Comparison of ENCODE assay signal across 1 cellular context in the genomic region with DNA sequence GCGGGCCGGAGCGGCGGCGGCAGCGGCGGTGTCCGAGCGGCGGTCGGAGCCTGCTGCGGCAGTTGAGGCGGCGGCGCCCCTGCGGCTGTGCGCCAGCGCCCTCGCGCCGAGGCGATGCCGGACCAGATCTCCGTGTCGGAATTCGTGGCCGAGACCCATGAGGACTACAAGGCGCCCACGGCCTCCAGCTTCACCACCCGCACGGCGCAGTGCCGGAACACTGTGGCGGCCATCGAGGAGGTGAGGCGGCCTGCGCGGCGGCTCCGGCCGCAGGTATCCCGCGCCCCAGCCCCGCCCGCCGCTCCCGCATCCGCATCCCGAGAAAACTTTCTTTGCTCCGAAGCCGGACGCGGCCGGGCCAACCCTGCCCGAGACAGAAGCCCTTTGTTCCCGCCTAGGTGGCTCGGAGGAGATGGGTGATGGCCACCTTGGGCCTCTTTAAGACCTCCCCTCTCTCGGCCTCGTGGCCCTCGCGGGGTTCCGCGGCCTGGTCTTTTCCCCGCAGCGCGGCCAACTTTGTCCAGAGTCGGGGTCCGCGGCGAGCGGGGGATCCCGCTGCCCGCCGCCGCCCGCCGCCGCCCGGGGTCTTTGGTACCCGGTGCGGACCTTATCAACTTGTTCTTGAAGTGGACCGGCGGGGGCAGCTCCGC.
TF ChIP-seq lines count a peak whose summit lies in the region.

No MANE protein-coding gene starts in this region.

TF ChIP-seq in K562, 482 proteins besides CTCF, POLR2A, EP300 and RAD21 (continued from another document):
- TF ChIP-seq, protein P1, sequence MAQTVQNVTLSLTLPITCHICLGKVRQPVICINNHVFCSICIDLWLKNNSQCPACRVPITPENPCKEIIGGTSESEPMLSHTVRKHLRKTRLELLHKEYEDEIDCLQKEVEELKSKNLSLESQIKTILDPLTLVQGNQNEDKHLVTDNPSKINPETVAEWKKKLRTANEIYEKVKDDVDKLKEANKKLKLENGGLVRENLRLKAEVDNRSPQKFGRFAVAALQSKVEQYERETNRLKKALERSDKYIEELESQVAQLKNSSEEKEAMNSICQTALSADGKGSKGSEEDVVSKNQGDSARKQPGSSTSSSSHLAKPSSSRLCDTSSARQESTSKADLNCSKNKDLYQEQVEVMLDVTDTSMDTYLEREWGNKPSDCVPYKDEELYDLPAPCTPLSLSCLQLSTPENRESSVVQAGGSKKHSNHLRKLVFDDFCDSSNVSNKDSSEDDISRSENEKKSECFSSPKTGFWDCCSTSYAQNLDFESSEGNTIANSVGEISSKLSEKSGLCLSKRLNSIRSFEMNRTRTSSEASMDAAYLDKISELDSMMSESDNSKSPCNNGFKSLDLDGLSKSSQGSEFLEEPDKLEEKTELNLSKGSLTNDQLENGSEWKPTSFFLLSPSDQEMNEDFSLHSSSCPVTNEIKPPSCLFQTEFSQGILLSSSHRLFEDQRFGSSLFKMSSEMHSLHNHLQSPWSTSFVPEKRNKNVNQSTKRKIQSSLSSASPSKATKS (CRISPR knock-in tag; IDR thresholded peaks at IDR 0.05): no peak
- no peak for TF ChIP-seq XRCC3 (IDR thresholded peaks at IDR 0.05)
- TF ChIP-seq STAT5A (IDR thresholded peaks at IDR 0.05; ENCODE audit: borderline replicate concordance, low read length): no peak
- TF ChIP-seq PYGO2 (tag; IDR thresholded peaks at IDR 0.05): no peak
- no peak for TF ChIP-seq KDM1A (IDR thresholded peaks at IDR 0.05)
- no peak for TF ChIP-seq ZNF324 (CRISPR knock-in tag; IDR thresholded peaks at IDR 0.05)
- no peak for TF ChIP-seq TAF7 (tag; IDR thresholded peaks at IDR 0.05)
- TF ChIP-seq RBM14 (IDR thresholded peaks at IDR 0.05; ENCODE audit: borderline replicate concordance, insufficient read depth, low read depth, low read length): no peak
- no peak for TF ChIP-seq MXI1 (IDR thresholded peaks at IDR 0.05; ENCODE audit: low read depth, low read length)
- TF ChIP-seq SRSF3 (IDR thresholded peaks at IDR 0.05; ENCODE audit: insufficient read depth, low read length): no peak
- no peak for TF ChIP-seq ZNF583 (CRISPR knock-in tag; IDR thresholded peaks at IDR 0.05)
- TF ChIP-seq, protein P2, sequence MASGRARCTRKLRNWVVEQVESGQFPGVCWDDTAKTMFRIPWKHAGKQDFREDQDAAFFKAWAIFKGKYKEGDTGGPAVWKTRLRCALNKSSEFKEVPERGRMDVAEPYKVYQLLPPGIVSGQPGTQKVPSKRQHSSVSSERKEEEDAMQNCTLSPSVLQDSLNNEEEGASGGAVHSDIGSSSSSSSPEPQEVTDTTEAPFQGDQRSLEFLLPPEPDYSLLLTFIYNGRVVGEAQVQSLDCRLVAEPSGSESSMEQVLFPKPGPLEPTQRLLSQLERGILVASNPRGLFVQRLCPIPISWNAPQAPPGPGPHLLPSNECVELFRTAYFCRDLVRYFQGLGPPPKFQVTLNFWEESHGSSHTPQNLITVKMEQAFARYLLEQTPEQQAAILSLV (tag; IDR thresholded peaks at IDR 0.05): no peak
- TF ChIP-seq ESRRB (CRISPR knock-in tag; IDR thresholded peaks at IDR 0.05; ENCODE audit: borderline replicate concordance): no peak
- no peak for TF ChIP-seq PML (IDR thresholded peaks at IDR 0.05; ENCODE audit: low read length)
- no peak for TF ChIP-seq KDM2B (CRISPR knock-in tag; IDR thresholded peaks at IDR 0.05)
- TF ChIP-seq ZNF699 (CRISPR knock-in tag; IDR thresholded peaks at IDR 0.05; ENCODE audit: insufficient replicate concordance): no peak
- TF ChIP-seq ZNF436 (CRISPR knock-in tag; IDR thresholded peaks at IDR 0.05): no peak
- TF ChIP-seq, protein P3, sequence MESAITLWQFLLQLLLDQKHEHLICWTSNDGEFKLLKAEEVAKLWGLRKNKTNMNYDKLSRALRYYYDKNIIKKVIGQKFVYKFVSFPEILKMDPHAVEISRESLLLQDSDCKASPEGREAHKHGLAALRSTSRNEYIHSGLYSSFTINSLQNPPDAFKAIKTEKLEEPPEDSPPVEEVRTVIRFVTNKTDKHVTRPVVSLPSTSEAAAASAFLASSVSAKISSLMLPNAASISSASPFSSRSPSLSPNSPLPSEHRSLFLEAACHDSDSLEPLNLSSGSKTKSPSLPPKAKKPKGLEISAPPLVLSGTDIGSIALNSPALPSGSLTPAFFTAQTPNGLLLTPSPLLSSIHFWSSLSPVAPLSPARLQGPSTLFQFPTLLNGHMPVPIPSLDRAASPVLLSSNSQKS (CRISPR knock-in tag; IDR thresholded peaks at IDR 0.05): no peak
- no peak for TF ChIP-seq ZNF445 (CRISPR knock-in tag; IDR thresholded peaks at IDR 0.05; ENCODE audit: low read depth)
- TF ChIP-seq, protein P4, sequence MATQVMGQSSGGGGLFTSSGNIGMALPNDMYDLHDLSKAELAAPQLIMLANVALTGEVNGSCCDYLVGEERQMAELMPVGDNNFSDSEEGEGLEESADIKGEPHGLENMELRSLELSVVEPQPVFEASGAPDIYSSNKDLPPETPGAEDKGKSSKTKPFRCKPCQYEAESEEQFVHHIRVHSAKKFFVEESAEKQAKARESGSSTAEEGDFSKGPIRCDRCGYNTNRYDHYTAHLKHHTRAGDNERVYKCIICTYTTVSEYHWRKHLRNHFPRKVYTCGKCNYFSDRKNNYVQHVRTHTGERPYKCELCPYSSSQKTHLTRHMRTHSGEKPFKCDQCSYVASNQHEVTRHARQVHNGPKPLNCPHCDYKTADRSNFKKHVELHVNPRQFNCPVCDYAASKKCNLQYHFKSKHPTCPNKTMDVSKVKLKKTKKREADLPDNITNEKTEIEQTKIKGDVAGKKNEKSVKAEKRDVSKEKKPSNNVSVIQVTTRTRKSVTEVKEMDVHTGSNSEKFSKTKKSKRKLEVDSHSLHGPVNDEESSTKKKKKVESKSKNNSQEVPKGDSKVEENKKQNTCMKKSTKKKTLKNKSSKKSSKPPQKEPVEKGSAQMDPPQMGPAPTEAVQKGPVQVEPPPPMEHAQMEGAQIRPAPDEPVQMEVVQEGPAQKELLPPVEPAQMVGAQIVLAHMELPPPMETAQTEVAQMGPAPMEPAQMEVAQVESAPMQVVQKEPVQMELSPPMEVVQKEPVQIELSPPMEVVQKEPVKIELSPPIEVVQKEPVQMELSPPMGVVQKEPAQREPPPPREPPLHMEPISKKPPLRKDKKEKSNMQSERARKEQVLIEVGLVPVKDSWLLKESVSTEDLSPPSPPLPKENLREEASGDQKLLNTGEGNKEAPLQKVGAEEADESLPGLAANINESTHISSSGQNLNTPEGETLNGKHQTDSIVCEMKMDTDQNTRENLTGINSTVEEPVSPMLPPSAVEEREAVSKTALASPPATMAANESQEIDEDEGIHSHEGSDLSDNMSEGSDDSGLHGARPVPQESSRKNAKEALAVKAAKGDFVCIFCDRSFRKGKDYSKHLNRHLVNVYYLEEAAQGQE (CRISPR knock-in tag; IDR thresholded peaks at IDR 0.05; ENCODE audit: low read depth): no peak
- TF ChIP-seq CTBP1 (IDR thresholded peaks at IDR 0.05; ENCODE audit: borderline replicate concordance): peak; percentile 94
- no peak for TF ChIP-seq RFX5 (IDR thresholded peaks at IDR 0.05; ENCODE audit: low read depth, low read length)
- TF ChIP-seq, protein P5, sequence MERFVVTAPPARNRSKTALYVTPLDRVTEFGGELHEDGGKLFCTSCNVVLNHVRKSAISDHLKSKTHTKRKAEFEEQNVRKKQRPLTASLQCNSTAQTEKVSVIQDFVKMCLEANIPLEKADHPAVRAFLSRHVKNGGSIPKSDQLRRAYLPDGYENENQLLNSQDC (CRISPR knock-in tag; IDR thresholded peaks at IDR 0.05): no peak
- TF ChIP-seq, protein P6, sequence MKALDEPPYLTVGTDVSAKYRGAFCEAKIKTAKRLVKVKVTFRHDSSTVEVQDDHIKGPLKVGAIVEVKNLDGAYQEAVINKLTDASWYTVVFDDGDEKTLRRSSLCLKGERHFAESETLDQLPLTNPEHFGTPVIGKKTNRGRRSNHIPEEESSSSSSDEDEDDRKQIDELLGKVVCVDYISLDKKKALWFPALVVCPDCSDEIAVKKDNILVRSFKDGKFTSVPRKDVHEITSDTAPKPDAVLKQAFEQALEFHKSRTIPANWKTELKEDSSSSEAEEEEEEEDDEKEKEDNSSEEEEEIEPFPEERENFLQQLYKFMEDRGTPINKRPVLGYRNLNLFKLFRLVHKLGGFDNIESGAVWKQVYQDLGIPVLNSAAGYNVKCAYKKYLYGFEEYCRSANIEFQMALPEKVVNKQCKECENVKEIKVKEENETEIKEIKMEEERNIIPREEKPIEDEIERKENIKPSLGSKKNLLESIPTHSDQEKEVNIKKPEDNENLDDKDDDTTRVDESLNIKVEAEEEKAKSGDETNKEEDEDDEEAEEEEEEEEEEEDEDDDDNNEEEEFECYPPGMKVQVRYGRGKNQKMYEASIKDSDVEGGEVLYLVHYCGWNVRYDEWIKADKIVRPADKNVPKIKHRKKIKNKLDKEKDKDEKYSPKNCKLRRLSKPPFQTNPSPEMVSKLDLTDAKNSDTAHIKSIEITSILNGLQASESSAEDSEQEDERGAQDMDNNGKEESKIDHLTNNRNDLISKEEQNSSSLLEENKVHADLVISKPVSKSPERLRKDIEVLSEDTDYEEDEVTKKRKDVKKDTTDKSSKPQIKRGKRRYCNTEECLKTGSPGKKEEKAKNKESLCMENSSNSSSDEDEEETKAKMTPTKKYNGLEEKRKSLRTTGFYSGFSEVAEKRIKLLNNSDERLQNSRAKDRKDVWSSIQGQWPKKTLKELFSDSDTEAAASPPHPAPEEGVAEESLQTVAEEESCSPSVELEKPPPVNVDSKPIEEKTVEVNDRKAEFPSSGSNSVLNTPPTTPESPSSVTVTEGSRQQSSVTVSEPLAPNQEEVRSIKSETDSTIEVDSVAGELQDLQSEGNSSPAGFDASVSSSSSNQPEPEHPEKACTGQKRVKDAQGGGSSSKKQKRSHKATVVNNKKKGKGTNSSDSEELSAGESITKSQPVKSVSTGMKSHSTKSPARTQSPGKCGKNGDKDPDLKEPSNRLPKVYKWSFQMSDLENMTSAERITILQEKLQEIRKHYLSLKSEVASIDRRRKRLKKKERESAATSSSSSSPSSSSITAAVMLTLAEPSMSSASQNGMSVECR (CRISPR knock-in tag; IDR thresholded peaks at IDR 0.05): no peak
- TF ChIP-seq, protein P7, sequence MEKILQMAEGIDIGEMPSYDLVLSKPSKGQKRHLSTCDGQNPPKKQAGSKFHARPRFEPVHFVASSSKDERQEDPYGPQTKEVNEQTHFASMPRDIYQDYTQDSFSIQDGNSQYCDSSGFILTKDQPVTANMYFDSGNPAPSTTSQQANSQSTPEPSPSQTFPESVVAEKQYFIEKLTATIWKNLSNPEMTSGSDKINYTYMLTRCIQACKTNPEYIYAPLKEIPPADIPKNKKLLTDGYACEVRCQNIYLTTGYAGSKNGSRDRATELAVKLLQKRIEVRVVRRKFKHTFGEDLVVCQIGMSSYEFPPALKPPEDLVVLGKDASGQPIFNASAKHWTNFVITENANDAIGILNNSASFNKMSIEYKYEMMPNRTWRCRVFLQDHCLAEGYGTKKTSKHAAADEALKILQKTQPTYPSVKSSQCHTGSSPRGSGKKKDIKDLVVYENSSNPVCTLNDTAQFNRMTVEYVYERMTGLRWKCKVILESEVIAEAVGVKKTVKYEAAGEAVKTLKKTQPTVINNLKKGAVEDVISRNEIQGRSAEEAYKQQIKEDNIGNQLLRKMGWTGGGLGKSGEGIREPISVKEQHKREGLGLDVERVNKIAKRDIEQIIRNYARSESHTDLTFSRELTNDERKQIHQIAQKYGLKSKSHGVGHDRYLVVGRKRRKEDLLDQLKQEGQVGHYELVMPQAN (IDR thresholded peaks at IDR 0.05; ENCODE audit: borderline replicate concordance): no peak
- TF ChIP-seq ZNF12 (CRISPR knock-in tag; IDR thresholded peaks at IDR 0.05): no peak
- TF ChIP-seq SRSF9 (IDR thresholded peaks at IDR 0.05; ENCODE audit: borderline replicate concordance, low read depth, low read length): no peak
- no peak for TF ChIP-seq POLR2AphosphoS2 (IDR thresholded peaks at IDR 0.05; ENCODE audit: low read length)
- no peak for TF ChIP-seq ZC3H8 (IDR thresholded peaks at IDR 0.05)
- TF ChIP-seq ZNF282 (CRISPR knock-in tag; IDR thresholded peaks at IDR 0.05): no peak
- TF ChIP-seq, protein P8, sequence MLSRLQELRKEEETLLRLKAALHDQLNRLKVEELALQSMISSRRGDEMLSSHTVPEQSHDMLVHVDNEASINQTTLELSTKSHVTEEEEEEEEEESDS (CRISPR knock-in tag; IDR thresholded peaks at IDR 0.05): no peak
- TF ChIP-seq ZNF561 (CRISPR knock-in tag; conservative IDR thresholded peaks at IDR 0.05): no peak
- TF ChIP-seq CREBBP (IDR thresholded peaks at IDR 0.05; ENCODE audit: low read depth, low read length): no peak
- TF ChIP-seq RNF2 (IDR thresholded peaks at IDR 0.05): no peak
- TF ChIP-seq CBX1 (IDR thresholded peaks at IDR 0.05; ENCODE audit: low read depth): 0 out of 2 replicates have a peak, but pooled peaks have one; percentile 21
- TF ChIP-seq ZBTB8A (IDR thresholded peaks at IDR 0.05; ENCODE audit: partially characterized antibody): no peak
- TF ChIP-seq, protein P9, sequence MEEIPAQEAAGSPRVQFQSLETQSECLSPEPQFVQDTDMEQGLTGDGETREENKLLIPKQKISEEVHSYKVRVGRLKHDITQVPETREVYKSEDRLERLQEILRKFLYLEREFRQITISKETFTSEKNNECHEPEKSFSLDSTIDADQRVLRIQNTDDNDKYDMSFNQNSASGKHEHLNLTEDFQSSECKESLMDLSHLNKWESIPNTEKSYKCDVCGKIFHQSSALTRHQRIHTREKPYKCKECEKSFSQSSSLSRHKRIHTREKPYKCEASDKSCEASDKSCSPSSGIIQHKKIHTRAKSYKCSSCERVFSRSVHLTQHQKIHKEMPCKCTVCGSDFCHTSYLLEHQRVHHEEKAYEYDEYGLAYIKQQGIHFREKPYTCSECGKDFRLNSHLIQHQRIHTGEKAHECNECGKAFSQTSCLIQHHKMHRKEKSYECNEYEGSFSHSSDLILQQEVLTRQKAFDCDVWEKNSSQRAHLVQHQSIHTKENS (CRISPR knock-in tag; IDR thresholded peaks at IDR 0.05): no peak
- no peak for TF ChIP-seq HNRNPH1 (optimal IDR thresholded peaks at IDR 0.05; ENCODE audit: low read depth, low read length)
- TF ChIP-seq POLR2G (IDR thresholded peaks at IDR 0.05; ENCODE audit: low read depth, low read length): no peak
